9 cellular contexts compared by ENCODE assay signal in the genomic region with DNA sequence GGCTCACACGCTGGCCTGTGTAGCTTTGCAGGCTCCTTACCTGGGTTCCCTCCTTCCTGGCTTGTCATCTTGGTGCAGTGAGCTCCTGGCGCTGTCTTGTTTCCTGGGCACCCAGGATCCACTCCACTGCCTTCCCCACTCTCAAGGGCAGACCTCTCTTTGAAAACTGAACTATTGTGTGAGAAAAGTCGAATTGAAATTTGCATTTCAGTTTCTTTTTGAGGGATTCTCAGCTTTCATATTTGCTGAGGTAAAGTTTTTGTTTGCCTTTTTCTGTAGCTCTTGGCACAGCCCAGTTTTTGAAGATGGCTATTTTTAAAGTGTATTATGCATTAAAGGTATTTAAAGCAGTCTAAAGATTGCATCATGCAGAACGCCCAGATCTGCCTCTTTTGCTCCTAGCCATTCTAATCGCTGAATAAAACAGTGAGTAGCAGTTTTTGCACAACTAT.
DNase-seq lines count a peak whose midpoint lies in the region; ATAC-seq and TF ChIP-seq lines count a peak whose summit lies in the region.
"Had no signal": no experiment of that assay in that cellular context is flagged by ENCODE, and none has a peak within 500 bp of the region (broad histone marks: within the 10 kb centered on the region; RNA-seq: fewer than 3 reads in every experiment).

No MANE protein-coding gene starts in this region.

- H3K36me3 ChIP-seq in neural progenitor cell: peaks cover 3% of the 10 kb centered on the region

- H3K27ac Mint-ChIP-seq in activated CD8-positive, alpha-beta memory T cell treated with anti-CD3 and anti-CD28 coated beads, Interleukin-2, amount 10 ng/mL, durations not matched to agents 7 days and 5 days: peak overlapping the region; percentile 9
- peak overlapping the region; percentile 67 for H3K27ac Mint-ChIP-seq in neural progenitor cell

- intact Hi-C loops in left cardiac atrium (cut with DNase I): loop anchor here in 1 of 2 donors (10.0 kb wide), 1 partner anchor 301 kb away; no protein-coding TSS in a partner anchor

- H3K36me3 Mint-ChIP-seq in activated CD8-positive, alpha-beta memory T cell treated with anti-CD3 and anti-CD28 coated beads, Interleukin-2, amount 10 ng/mL, durations not matched to agents 7 days and 5 days: peaks cover 20% of the 10 kb centered on the region
- peaks cover 41% of the 10 kb centered on the region for H3K36me3 Mint-ChIP-seq in neural progenitor cell

- no peak overlapping the region for H3K27ac ChIP-seq in neural progenitor cell

- H3F3A ChIP-seq in neural progenitor cell (ENCODE audit: low read depth): no peaks in the 10 kb centered on the region

- H2AFZ ChIP-seq in neural progenitor cell (replicated peaks): no peak overlapping the region

- no peak overlapping the region for H3K4me2 ChIP-seq in neural progenitor cell

- CTCF ChIA-PET in activated CD8-positive, alpha-beta memory T cell treated with anti-CD3 and anti-CD28 coated beads, Interleukin-2, amount 10 ng/mL, durations not matched to agents 7 days and 5 days (lab: Charles Lee): interaction anchor here (1.0 kb wide), 1 partner anchor 78 kb away, joined by 3 read pairs; no protein-coding TSS in a partner anchor

- no peak for ATAC-seq in activated CD8-positive, alpha-beta memory T cell treated with anti-CD3 and anti-CD28 coated beads, Interleukin-2, amount 10 ng/mL, durations not matched to agents 7 days and 5 days
- ATAC-seq in GM21737 (IDR thresholded peaks at IDR 0.05; ENCODE audit: unreplicated experiment) (peak; percentile 55), HG03558 (IDR thresholded peaks at IDR 0.05; ENCODE audit: extremely low read depth, unreplicated experiment) (peak; percentile 64), left cardiac atrium (no peak)

- TF ChIP-seq CTCF in neural progenitor cell (IDR thresholded peaks at IDR 0.05): no peak

- H3K4me1 ChIP-seq in neural progenitor cell: no peaks in the 10 kb centered on the region

- H3K4me3 Mint-ChIP-seq in activated CD8-positive, alpha-beta memory T cell treated with anti-CD3 and anti-CD28 coated beads, Interleukin-2, amount 10 ng/mL, durations not matched to agents 7 days and 5 days: no peak overlapping the region
- no peak overlapping the region for H3K4me3 Mint-ChIP-seq in neural progenitor cell

- no peak for DNase-seq in activated CD8-positive, alpha-beta memory T cell treated with anti-CD3 and anti-CD28 coated beads, Interleukin-2, amount 10 ng/mL, durations not matched to agents 7 days and 5 days
- DNase-seq in activated CD8-positive, alpha-beta memory T cell treated with anti-CD3 and anti-CD28 coated beads, Interleukin-2, amount 50 U/mL, for 4 hours: no peak
- DNase-seq in neural progenitor cell (ENCODE audit: low spot score): no peak
- no peak for DNase-seq in DMS79 (lab: John Stamatoyannopoulos, UW)
- DNase-seq in LoVo (ENCODE audit: low spot score): no peak
- no peak for DNase-seq in left cardiac atrium
- DNase-seq: stimulated activated CD4-positive, alpha-beta T cell treated with anti-CD3 and anti-CD28 coated beads, Interleukin-2, amount 100 ng/mL, for 24 hours had no signal

- H4K20me1 ChIP-seq in neural progenitor cell (ENCODE audit: low read depth): peaks cover 6% of the 10 kb centered on the region

- no peaks in the 10 kb centered on the region for H3K9me3 Mint-ChIP-seq in activated CD8-positive, alpha-beta memory T cell treated with anti-CD3 and anti-CD28 coated beads, Interleukin-2, amount 10 ng/mL, durations not matched to agents 7 days and 5 days (ENCODE audit: low read depth)
- H3K9me3 Mint-ChIP-seq in neural progenitor cell: no peaks in the 10 kb centered on the region

- no peaks in the 10 kb centered on the region for H3K79me2 ChIP-seq in neural progenitor cell (ENCODE audit: low read depth)

- H3K9ac ChIP-seq in neural progenitor cell: no peak overlapping the region

- H3K27me3 ChIP-seq in neural progenitor cell: no peaks in the 10 kb centered on the region

- H3K27me3 Mint-ChIP-seq in activated CD8-positive, alpha-beta memory T cell treated with anti-CD3 and anti-CD28 coated beads, Interleukin-2, amount 10 ng/mL, durations not matched to agents 7 days and 5 days: no peaks in the 10 kb centered on the region
- H3K27me3 Mint-ChIP-seq in neural progenitor cell (ENCODE audit: insufficient read depth, low read depth): peaks cover 3% of the 10 kb centered on the region

- H3K4me1 Mint-ChIP-seq in activated CD8-positive, alpha-beta memory T cell treated with anti-CD3 and anti-CD28 coated beads, Interleukin-2, amount 10 ng/mL, durations not matched to agents 7 days and 5 days: peaks cover 44% of the 10 kb centered on the region
- H3K4me1 Mint-ChIP-seq in neural progenitor cell: peaks cover 2% of the 10 kb centered on the region

- no peaks in the 10 kb centered on the region for H3K9me3 ChIP-seq in neural progenitor cell (ENCODE audit: low read depth)

- no peak overlapping the region for H3K4me3 ChIP-seq in neural progenitor cell

Comparison
In these comparisons a context has a peak if more than half of its experiments do, and no peak if none do; other contexts are left out.
1. ATAC-seq: peak in GM21737 (single experiment) and HG03558 (single experiment); none in activated CD8-positive, alpha-beta memory T cell treated with anti-CD3 and anti-CD28 coated beads, Interleukin-2, amount 10 ng/mL, durations not matched to agents 7 days and 5 days (single experiment) and left cardiac atrium (0 of 2).